Comparison of ENCODE assay signal across 16 cellular contexts in genomic region chr17:75418523-75419050, GRCh38.
"Had no signal": no experiment of that assay in that cellular context is flagged by ENCODE, and none has a peak within 500 bp of the region (broad histone marks: within the 10 kb centered on the region; RNA-seq: fewer than 3 reads in every experiment).

No MANE protein-coding gene starts in this region.

- DNase-seq: activated CD4-positive, alpha-beta T cell treated with anti-CD3 and anti-CD28 coated beads, Interleukin-2, amount 10 ng/mL, durations not matched to agents 24 days and 14 days; activated CD8-positive, alpha-beta T cell treated with anti-CD3 and anti-CD28 coated beads, Interleukin-2, amount 10 ng/mL, durations not matched to agents 7 days and 5 days; activated gamma-delta T cell; activated naive CD4-positive, alpha-beta T cell treated with anti-CD3 and anti-CD28 coated beads, Interleukin-2, amount 50 U/mL, for 16 hours; activated naive CD8-positive, alpha-beta T cell treated with anti-CD3 and anti-CD28 coated beads, Interleukin-2, amount 50 U/mL, for 24 hours; body of pancreas; cortex of kidney; heart left ventricle; islet precursor cell; left cardiac atrium; mucosa of descending colon; naive B cell; psoas muscle; stimulated activated CD4-positive, alpha-beta T cell treated with anti-CD3 and anti-CD28 coated beads, Interleukin-12 subunit alpha, Interleukin-12 subunit beta, amount 100 ng/mL, for 4 hours; stimulated activated naive CD8-positive, alpha-beta T cell treated with anti-CD3 and anti-CD28 coated beads, Interleukin-15, amount 100 ng/mL, for 72 hours; tibial artery had no signal
